In genomic region chr17:41308251-41308917, GRCh38 we compare ENCODE assay signal across 10 cellular contexts. TPM values are rescaled to one million over a fixed set of nuclear protein-coding genes. Genes with fewer than 3 reads are reported as not detected.
DNase-seq lines count a peak whose midpoint lies in the region; ATAC-seq lines count a peak whose summit lies in the region.
"Had no signal": no experiment of that assay in that cellular context is flagged by ENCODE, and none has a peak within 500 bp of the region (broad histone marks: within the 10 kb centered on the region; RNA-seq: fewer than 3 reads in every experiment).

No MANE protein-coding gene starts in this region.

- H3K9me3 ChIP-seq in skeletal muscle tissue (ENCODE audit: control insufficient read depth in 3 of 3, low read length in 3 of 3), result no peaks in the 10 kb centered on the region
- no peaks in the 10 kb centered on the region for H3K9me3 ChIP-seq in HAP-1

- H3K4me3 ChIP-seq in skeletal muscle tissue (ENCODE audit: low read length in 3 of 3) (peak overlapping the region; percentile 25 to 57 (median 45)), HAP-1 (no peak overlapping the region)

- H3K9ac ChIP-seq in skeletal muscle tissue (ENCODE audit: low read depth in 1 of 3, low read length in 3 of 3), result no peak overlapping the region

- H3K27me3 ChIP-seq in skeletal muscle tissue (ENCODE audit: control insufficient read depth in 3 of 3, insufficient read depth in 3 of 3, low read length in 3 of 3) (peaks cover 0 to 45% (median 35%) of the 10 kb centered on the region in 3 donors), HAP-1 (ENCODE audit: low read depth) (peaks cover 2% of the 10 kb centered on the region; the same call in 1 of the 2 replicates)

- in situ Hi-C loops in HAP-1 (cut with MboI; ENCODE audit: low sequenced_read_pairs), result no loop called here

- no peak overlapping the region for H3K27ac ChIP-seq in skeletal muscle tissue (ENCODE audit: low read depth, low read length)

- H3K9me3 Mint-ChIP-seq in effector memory CD8-positive, alpha-beta T cell, result no peaks in the 10 kb centered on the region
- H3K9me3 Mint-ChIP-seq: nephron had no signal

- H3K4me1 Mint-ChIP-seq in effector memory CD8-positive, alpha-beta T cell (ENCODE audit: low read depth in 2 of 2), result peaks cover 47 to 48% of the 10 kb centered on the region in 2 donors

- DNase-seq in A172 (ENCODE audit: low spot score), result peak; percentile 42
- peak; percentile 77 to 85 (median 84) for DNase-seq in effector memory CD8-positive, alpha-beta T cell
- DNase-seq in NCI-H187 (lab: John Stamatoyannopoulos, UW), result no peak
- no peak for DNase-seq in HAP-1 (ENCODE audit: low spot score in 2 of 2)

- peak overlapping the region; percentile 72 to 74 for H3K4me3 Mint-ChIP-seq in effector memory CD8-positive, alpha-beta T cell
- H3K4me3 Mint-ChIP-seq: nephron had no signal

- no peaks in the 10 kb centered on the region for H3K36me3 ChIP-seq in skeletal muscle tissue (ENCODE audit: control insufficient read depth in 3 of 3, insufficient read depth in 3 of 3, low read length in 3 of 3)
- H3K36me3 ChIP-seq in HAP-1 (replicated peaks), result no peaks in the 10 kb centered on the region

- no peaks in the 10 kb centered on the region for H3K27me3 Mint-ChIP-seq in effector memory CD8-positive, alpha-beta T cell

- ATAC-seq in HG03175 (IDR thresholded peaks at IDR 0.05; ENCODE audit: unreplicated experiment) (peak; percentile 55), GM19455 (IDR thresholded peaks at IDR 0.05; ENCODE audit: unreplicated experiment) (no peak)
- ATAC-seq in activated CD4-positive, CD25-positive, alpha-beta regulatory T cell treated with anti-CD3 and anti-CD28 coated beads, Interleukin-2, amount 50 U/mL, for 24 hours, result peak; percentile 71 to 74
- peak; percentile 83 for ATAC-seq in effector memory CD8-positive, alpha-beta T cell (replicated peaks)

- H3K4me1 ChIP-seq in skeletal muscle tissue (ENCODE audit: control insufficient read depth in 3 of 3, insufficient read depth in 3 of 3, low read length in 3 of 3), result peaks cover 13 to 18% (median 16%) of the 10 kb centered on the region in 3 donors
- H3K4me1 ChIP-seq in HAP-1, result no peaks in the 10 kb centered on the region

- peaks cover 27% of the 10 kb centered on the region for H3K36me3 Mint-ChIP-seq in effector memory CD8-positive, alpha-beta T cell (ENCODE audit: insufficient read depth)

- H3K27ac Mint-ChIP-seq in effector memory CD8-positive, alpha-beta T cell, result peak overlapping the region; percentile 97 to 98
- H3K27ac Mint-ChIP-seq: nephron had no signal

RNA-seq across cellular contexts. Expression of gene KRTAP16-1, which starts 0.7 kb away (rescaled TPM):
- total RNA-seq in A172 (2014; rRNA removed; shearing (Covaris generic)), result not detected in 2 replicates
- total RNA-seq in skeletal muscle tissue, result not detected
- total RNA-seq: Daoy had no signal

RNA-seq across cellular contexts. Expression of gene KRTAP29-1, which starts 5.7 kb away (rescaled TPM):
- total RNA-seq in A172 (2014; rRNA removed; shearing (Covaris generic)), result 0.16 TPM in 1 of 2 replicates, not detected in the other
- total RNA-seq in skeletal muscle tissue, result not detected
- total RNA-seq: Daoy had no signal

RNA-seq across cellular contexts. Expression of gene KRTAP17-1, which starts 7.1 kb away (rescaled TPM):
- not detected in 2 replicates for total RNA-seq in A172 (2014; rRNA removed; shearing (Covaris generic))
- total RNA-seq in skeletal muscle tissue, result not detected
- total RNA-seq: Daoy had no signal

RNA-seq across cellular contexts. Expression of gene KRTAP9-7, which starts 32.9 kb away (rescaled TPM):
- total RNA-seq in A172 (2014; rRNA removed; shearing (Covaris generic)), result not detected in 2 replicates
- total RNA-seq in skeletal muscle tissue, result not detected
- total RNA-seq: Daoy had no signal

RNA-seq across cellular contexts. Expression of gene KRT33A, which starts 42.2 kb away (rescaled TPM):
- total RNA-seq in A172 (2014; rRNA removed; shearing (Covaris generic)), result not detected in 2 replicates
- not detected for total RNA-seq in skeletal muscle tissue
- total RNA-seq: Daoy had no signal

Comparison
In these comparisons a context has a peak if more than half of its experiments do, and no peak if none do; other contexts are left out.
1. DNase-seq: peak in A172 (single experiment) and effector memory CD8-positive, alpha-beta T cell (3 of 3); none in NCI-H187 (0 of 2) and HAP-1 (0 of 2).